Comparison of ENCODE assay signal across 1 cellular context in genomic region chr16:4011940-4012629, GRCh38.
TF ChIP-seq lines count a peak whose summit lies in the region.

No MANE protein-coding gene starts in this region.

TF ChIP-seq in WTC11, 78 proteins besides CTCF, POLR2A, EP300 and RAD21 (continued from another document):
- no peak for TF ChIP-seq ERG (CRISPR knock-in tag; IDR thresholded peaks at IDR 0.05)
- TF ChIP-seq E2F1 (CRISPR knock-in tag; IDR thresholded peaks at IDR 0.05), result no peak
- no peak for TF ChIP-seq GTF2I (CRISPR knock-in tag; conservative IDR thresholded peaks at IDR 0.05)
- TF ChIP-seq CDX4 (CRISPR knock-in tag; IDR thresholded peaks at IDR 0.05; ENCODE audit: borderline replicate concordance), result no peak
- TF ChIP-seq ATF1 (CRISPR knock-in tag; IDR thresholded peaks at IDR 0.05), result no peak
- no peak for TF ChIP-seq ZNF425 (CRISPR knock-in tag; conservative IDR thresholded peaks at IDR 0.05)
- TF ChIP-seq ZNF232 (CRISPR knock-in tag; IDR thresholded peaks at IDR 0.05), result no peak
- no peak for TF ChIP-seq TCF7 (CRISPR knock-in tag; IDR thresholded peaks at IDR 0.05; ENCODE audit: low read depth)
